Comparison of ENCODE assay signal across 1 cellular context in genomic region chr5:173020154-173020581, GRCh38.
TF ChIP-seq lines count a peak whose summit lies in the region.

No MANE protein-coding gene starts in this region.

TF ChIP-seq in K562, 482 proteins besides CTCF, POLR2A, EP300 and RAD21 (continued from another document):
- TF ChIP-seq MGA (IDR thresholded peaks at IDR 0.05) = peak; percentile 96
- TF ChIP-seq ARID4B (CRISPR knock-in tag; IDR thresholded peaks at IDR 0.05) = 0 out of 2 replicates have a peak, but pooled peaks have one; percentile 40
- TF ChIP-seq BHLHE40 (IDR thresholded peaks at IDR 0.05; ENCODE audit: low read length) = 0 out of 2 replicates have a peak, but pooled peaks have one; percentile 31
- TF ChIP-seq ZNF717 (CRISPR knock-in tag; IDR thresholded peaks at IDR 0.05) = no peak
- peak; percentile 19; the same call in 1 of the 2 replicates for TF ChIP-seq TAL1 (IDR thresholded peaks at IDR 0.05)
